1 cellular context compared by ENCODE assay signal in the genomic region with DNA sequence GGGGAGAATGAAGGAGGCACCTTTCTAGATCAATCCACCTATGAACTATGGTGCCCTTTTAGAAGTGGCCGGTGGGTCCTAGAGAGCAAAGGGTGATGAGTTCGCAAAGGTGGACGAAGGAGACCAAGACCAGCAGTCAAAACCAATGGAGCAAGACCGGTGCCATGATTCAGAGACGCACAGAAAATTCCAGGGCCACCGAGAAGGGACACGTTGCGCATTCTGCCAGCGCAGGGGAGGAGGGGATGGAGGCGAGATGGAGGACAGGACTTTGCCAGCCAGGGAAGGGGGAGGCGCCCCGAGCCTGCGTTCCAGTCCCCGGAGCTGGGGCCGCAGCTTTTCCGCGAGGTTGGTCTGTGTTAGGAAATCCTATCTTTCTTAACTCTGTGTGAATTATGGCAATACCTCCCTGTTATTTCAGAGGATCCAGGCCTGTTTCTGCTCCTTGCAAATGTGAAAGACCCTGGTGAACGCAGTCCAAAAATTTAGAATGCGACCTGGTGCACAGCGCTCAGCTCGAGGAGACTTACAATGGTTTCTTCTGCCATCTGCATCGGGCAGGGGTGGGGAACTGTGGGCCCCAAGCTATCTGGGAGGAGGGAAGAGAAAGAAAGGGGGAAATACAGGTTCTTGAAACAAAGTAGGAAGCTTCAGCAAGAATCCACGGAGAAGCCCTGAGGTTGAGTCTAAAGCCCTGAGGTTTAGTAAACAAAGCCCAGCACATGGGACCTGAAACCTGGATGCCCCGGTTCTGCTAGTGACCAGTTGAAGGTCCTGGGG.
A peak's percentile ranks its signal among the peaks of the same experiment; 100 is the strongest.
TF ChIP-seq lines count a peak whose summit lies in the region.

No MANE protein-coding gene starts in this region.

TF ChIP-seq in HepG2, 621 proteins besides CTCF, POLR2A, EP300 and RAD21 (continued from another document):
- TF ChIP-seq SIX4 (CRISPR knock-in tag; IDR thresholded peaks at IDR 0.05) (no peak), ZBTB7B (CRISPR knock-in tag; IDR thresholded peaks at IDR 0.05) (no peak), ZNF432 (CRISPR knock-in tag; IDR thresholded peaks at IDR 0.05; ENCODE audit: borderline replicate concordance) (no peak), ZSCAN30 (CRISPR knock-in tag; IDR thresholded peaks at IDR 0.05) (peak; percentile 3; the same call in 1 of the 2 replicates)
- TF ChIP-seq, protein P1, sequence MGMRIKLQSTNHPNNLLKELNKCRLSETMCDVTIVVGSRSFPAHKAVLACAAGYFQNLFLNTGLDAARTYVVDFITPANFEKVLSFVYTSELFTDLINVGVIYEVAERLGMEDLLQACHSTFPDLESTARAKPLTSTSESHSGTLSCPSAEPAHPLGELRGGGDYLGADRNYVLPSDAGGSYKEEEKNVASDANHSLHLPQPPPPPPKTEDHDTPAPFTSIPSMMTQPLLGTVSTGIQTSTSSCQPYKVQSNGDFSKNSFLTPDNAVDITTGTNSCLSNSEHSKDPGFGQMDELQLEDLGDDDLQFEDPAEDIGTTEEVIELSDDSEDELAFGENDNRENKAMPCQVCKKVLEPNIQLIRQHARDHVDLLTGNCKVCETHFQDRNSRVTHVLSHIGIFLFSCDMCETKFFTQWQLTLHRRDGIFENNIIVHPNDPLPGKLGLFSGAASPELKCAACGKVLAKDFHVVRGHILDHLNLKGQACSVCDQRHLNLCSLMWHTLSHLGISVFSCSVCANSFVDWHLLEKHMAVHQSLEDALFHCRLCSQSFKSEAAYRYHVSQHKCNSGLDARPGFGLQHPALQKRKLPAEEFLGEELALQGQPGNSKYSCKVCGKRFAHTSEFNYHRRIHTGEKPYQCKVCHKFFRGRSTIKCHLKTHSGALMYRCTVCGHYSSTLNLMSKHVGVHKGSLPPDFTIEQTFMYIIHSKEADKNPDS (CRISPR knock-in tag; IDR thresholded peaks at IDR 0.05), result no peak
- TF ChIP-seq, protein P2, sequence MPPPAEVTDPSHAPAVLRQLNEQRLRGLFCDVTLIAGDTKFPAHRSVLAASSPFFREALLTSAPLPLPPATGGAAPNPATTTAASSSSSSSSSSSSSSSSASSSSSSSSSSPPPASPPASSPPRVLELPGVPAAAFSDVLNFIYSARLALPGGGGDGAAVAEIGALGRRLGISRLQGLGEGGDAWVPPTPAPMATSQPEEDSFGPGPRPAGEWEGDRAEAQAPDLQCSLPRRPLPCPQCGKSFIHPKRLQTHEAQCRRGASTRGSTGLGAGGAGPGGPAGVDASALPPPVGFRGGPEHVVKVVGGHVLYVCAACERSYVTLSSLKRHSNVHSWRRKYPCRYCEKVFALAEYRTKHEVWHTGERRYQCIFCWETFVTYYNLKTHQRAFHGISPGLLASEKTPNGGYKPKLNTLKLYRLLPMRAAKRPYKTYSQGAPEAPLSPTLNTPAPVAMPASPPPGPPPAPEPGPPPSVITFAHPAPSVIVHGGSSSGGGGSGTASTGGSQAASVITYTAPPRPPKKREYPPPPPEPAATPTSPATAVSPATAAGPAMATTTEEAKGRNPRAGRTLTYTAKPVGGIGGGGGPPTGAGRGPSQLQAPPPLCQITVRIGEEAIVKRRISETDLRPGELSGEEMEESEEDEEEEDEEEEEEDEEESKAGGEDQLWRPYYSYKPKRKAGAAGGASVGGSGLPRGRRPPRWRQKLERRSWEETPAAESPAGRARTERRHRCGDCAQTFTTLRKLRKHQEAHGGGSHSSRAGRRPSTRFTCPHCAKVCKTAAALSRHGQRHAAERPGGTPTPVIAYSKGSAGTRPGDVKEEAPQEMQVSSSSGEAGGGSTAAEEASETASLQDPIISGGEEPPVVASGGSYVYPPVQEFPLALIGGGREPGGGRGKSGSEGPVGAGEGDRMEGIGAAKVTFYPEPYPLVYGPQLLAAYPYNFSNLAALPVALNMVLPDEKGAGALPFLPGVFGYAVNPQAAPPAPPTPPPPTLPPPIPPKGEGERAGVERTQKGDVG (CRISPR knock-in tag; IDR thresholded peaks at IDR 0.05; ENCODE audit: borderline replicate concordance), result 0 out of 2 replicates have a peak, but pooled peaks have one; percentile 29
TF ChIP-seq in HepG2: peak in this region for 5.
